8 cellular contexts compared by ENCODE assay signal in the genomic region with DNA sequence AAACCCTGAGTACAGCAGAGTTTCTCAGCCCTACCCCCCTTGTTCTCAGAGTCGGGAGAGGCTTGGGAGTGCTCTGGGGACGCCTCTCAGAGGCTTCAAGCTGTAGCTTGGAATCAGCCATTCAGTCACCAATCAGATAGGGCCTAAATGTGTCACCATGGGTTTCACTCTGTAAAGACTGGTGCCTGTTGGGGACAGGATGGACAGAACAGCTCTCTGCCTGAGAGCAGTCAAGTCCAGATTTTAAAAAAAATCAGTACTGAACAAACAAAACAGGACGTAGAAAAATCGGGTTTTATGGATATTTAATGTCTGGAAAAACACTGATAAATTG. TPM values are rescaled to one million over a fixed set of nuclear protein-coding genes. Genes with fewer than 3 reads are reported as not detected.
DNase-seq lines count a peak whose midpoint lies in the region; ATAC-seq, FAIRE-seq and TF ChIP-seq lines count a peak whose summit lies in the region.

No MANE protein-coding gene starts in this region.

- no peak for TF ChIP-seq EP300 in GM12878 (IDR thresholded peaks at IDR 0.05; ENCODE audit: borderline replicate concordance in 1 of 2, control insufficient read depth in 1 of 2, low read depth in 2 of 2, low read length in 2 of 2)

- peak overlapping the region; percentile 84 for H3K27ac Mint-ChIP-seq in memory B cell

- H3K27me3 ChIP-seq in GM12878 (replicated peaks in 1 of 2; ENCODE audit: control insufficient read depth in 2 of 2, insufficient read depth in 2 of 2, low read length in 1 of 2), result no peaks in the 10 kb centered on the region
- no peaks in the 10 kb centered on the region for H3K27me3 ChIP-seq in uterus

- RAD21 ChIA-PET in GM12878 (lab: Charles Lee; ENCODE audit: unreplicated experiment), result interaction anchor here (1.0 kb wide), 1 partner anchor 8 kb away, joined by 3 read pairs; no protein-coding TSS in a partner anchor

- H3K4me1 Mint-ChIP-seq in memory B cell, result peaks cover 30% of the 10 kb centered on the region

- POLR2A ChIA-PET in GM12878 (lab: Charles Lee), result interaction anchor here (0.5 kb wide), 1 partner anchor 181 kb away, joined by 4 read pairs; no protein-coding TSS in a partner anchor

- peak overlapping the region; percentile 99 for H3K9ac ChIP-seq in GM12878 (ENCODE audit: control insufficient read depth, insufficient read depth, low read length)

- TF ChIP-seq CTCF in GM12878 (IDR thresholded peaks at IDR 0.05 in 2 of 3, conservative IDR thresholded peaks at IDR 0.05 in 1 of 3; ENCODE audit: control insufficient read depth in 2 of 3, extremely low read depth in 1 of 3, insufficient read depth in 1 of 3, low read depth in 3 of 3, low read length in 3 of 3) (no peak), uterus (IDR thresholded peaks at IDR 0.05) (no peak)

- ATAC-seq in GM12878 (peak; percentile 56), memory B cell (ENCODE audit: low read depth) (no peak)

- WGBS in GM12878 (ENCODE audit: insufficient coverage, insufficient replicate concordance, low lambda C conversion rate, missing lambda C conversion rate), result 15% methylated on average over 4 of the region's 4 CpGs

- FAIRE-seq in GM12878 (lab: Jason Lieb, UNC), result no peak

- H2AFZ ChIP-seq in GM12878 (ENCODE audit: control insufficient read depth, low read depth, low read length), result no peak overlapping the region

- H3K4me2 ChIP-seq in GM12878 (ENCODE audit: control insufficient read depth, insufficient read depth), result peak overlapping the region; percentile 96

- peaks cover 17% of the 10 kb centered on the region for H3K36me3 Mint-ChIP-seq in memory B cell

- intact Hi-C loops in GM12878 (cut with micrococcal nuclease; ENCODE audit: unreplicated experiment), result loop anchor here (5.0 to 10.0 kb wide), 3 partner anchors 68 to 517 kb away; partner anchors contain the start of gene PPFIA1
- intact Hi-C loops in uterus (cut with DNase I; ENCODE audit: low total_unique reads), result no loop called here

- SMC1A ChIA-PET in GM12878 (lab: Charles Lee; ENCODE audit: uncharacterized antibody, unreplicated experiment), result interaction anchor here (1.0 to 1.2 kb wide), 2 partner anchors 8 to 99 kb away, joined by 3 to 4 read pairs; no protein-coding TSS in a partner anchor

- H3K27ac ChIP-seq in GM12878 (ENCODE audit: control insufficient read depth, insufficient read depth) (peak overlapping the region; percentile 88), uterus (peak overlapping the region; percentile 78 to 87)

- H3K36me3 ChIP-seq in GM12878 (ENCODE audit: control insufficient read depth in 2 of 2, insufficient read depth in 2 of 2, low read length in 1 of 2) (peaks cover 7 to 13% of the 10 kb centered on the region in 2 experiments), uterus (no peaks in the 10 kb centered on the region)

- peak; percentile 21 for DNase-seq in stimulated activated CD4-positive, alpha-beta T cell treated with anti-CD3 and anti-CD28 coated beads, Interleukin-15, amount 100 ng/mL, for 24 hours
- DNase-seq in stimulated activated CD4-positive, alpha-beta T cell treated with anti-CD3 and anti-CD28 coated beads, Interleukin-12 subunit alpha, Interleukin-12 subunit beta, amount 100 ng/mL, for 4 hours, result no peak
- no peak for DNase-seq in GM12878 (ENCODE audit: low read depth, low spot score)
- DNase-seq in memory B cell (ENCODE audit: low spot score in 2 of 2), result no peak
- no peak for DNase-seq in uterus
- DNase-seq in NCI-H526 treated with DMSO at 0.1 percent for 48 hours (lab: John Stamatoyannopoulos, UW), result no peak
- DNase-seq in HT-29 (ENCODE audit: low spot score), result no peak
- DNase-seq in NOMO-1 treated with dmso at 0.1 percent for 144 hours (lab: John Stamatoyannopoulos, UW; ENCODE audit: unreplicated experiment), result no peak

- no peaks in the 10 kb centered on the region for H3K27me3 Mint-ChIP-seq in memory B cell

- CTCF ChIA-PET in GM12878 (lab: Yijun Ruan, JAX), result interaction anchor here (0.9 to 2.1 kb wide), 5 partner anchors 8 to 293 kb away, joined by 3 to 8 read pairs (median 5); no protein-coding TSS in a partner anchor

- in situ Hi-C loops in GM12878 (cut with MboI), result no loop called here

- no TSS peak for BruUV-seq in GM12878 (replicated peaks; lab: Mats Ljungman, UMichigan)

- TF ChIP-seq POLR2A in GM12878 (IDR thresholded peaks at IDR 0.05; ENCODE audit: low read depth, low read length) (no peak), uterus (IDR thresholded peaks at IDR 0.05) (no peak)

- peaks cover 6% of the 10 kb centered on the region; the same call in 1 of the 2 replicates for H4K20me1 ChIP-seq in GM12878 (ENCODE audit: control insufficient read depth, insufficient read depth)

- peak overlapping the region; percentile 82 for H3K4me3 ChIP-seq in GM12878
- H3K4me3 ChIP-seq in uterus, result peak overlapping the region; percentile 66 to 90

- H3K9me3 ChIP-seq in GM12878 (replicated peaks; ENCODE audit: control insufficient read depth, insufficient read depth, low read length) (no peaks in the 10 kb centered on the region), uterus (no peaks in the 10 kb centered on the region)

- H3K4me3 Mint-ChIP-seq in memory B cell, result peak overlapping the region; percentile 91

- no peak for TF ChIP-seq RAD21 in GM12878 (IDR thresholded peaks at IDR 0.05; ENCODE audit: insufficient read depth, low read depth, low read length)

- H3K4me1 ChIP-seq in GM12878 (ENCODE audit: control insufficient read depth, insufficient read depth, low read length) (peaks cover 12% of the 10 kb centered on the region), uterus (peaks cover 0 to 18% of the 10 kb centered on the region in 2 donors)

- peaks cover 27% of the 10 kb centered on the region for H3K79me2 ChIP-seq in GM12878 (ENCODE audit: control insufficient read depth, insufficient read depth, low read length)

- H3K9me3 Mint-ChIP-seq in memory B cell, result no peaks in the 10 kb centered on the region

TF ChIP-seq in GM12878, 131 proteins besides CTCF, POLR2A, EP300 and RAD21 (continues in another document):
- no peak for TF ChIP-seq HDGF (IDR thresholded peaks at IDR 0.05)
- TF ChIP-seq PBX3 (IDR thresholded peaks at IDR 0.05; ENCODE audit: insufficient replicate concordance, low read depth, low read length), result no peak
- no peak for TF ChIP-seq ASH2L (IDR thresholded peaks at IDR 0.05; ENCODE audit: borderline replicate concordance, low read depth)
- TF ChIP-seq CBX3 (IDR thresholded peaks at IDR 0.05; ENCODE audit: borderline replicate concordance, low read depth), result no peak
- no peak for TF ChIP-seq CHD1 (IDR thresholded peaks at IDR 0.05; ENCODE audit: low read depth, low read length)
- TF ChIP-seq BCL11A (IDR thresholded peaks at IDR 0.05; ENCODE audit: low read depth, low read length), result no peak
- no peak for TF ChIP-seq STAT3 (IDR thresholded peaks at IDR 0.05; ENCODE audit: low read depth, low read length)
- TF ChIP-seq RFX5 (IDR thresholded peaks at IDR 0.05; ENCODE audit: low read depth, low read length), result no peak
- TF ChIP-seq BRCA1 (IDR thresholded peaks at IDR 0.05; ENCODE audit: low read depth, low read length), result no peak
- TF ChIP-seq E2F8 (IDR thresholded peaks at IDR 0.05; ENCODE audit: low read depth, partially characterized antibody), result no peak

RNA-seq across cellular contexts. Expression of gene FADD, which starts 1.3 kb away (rescaled TPM):
- 15.8 and 18.2 TPM in 2 replicates for total RNA-seq in GM12878 (2013; cell fraction: nucleolus; rRNA removed)
- total RNA-seq in GM12878 (2014; rRNA removed) (20.7 and 21.9 TPM in 2 replicates), GM12878 (2014; rRNA removed; fragmentation: Illumina TruSeq; extraction: Trizol) (18.8 and 21.2 TPM in 2 replicates), GM12878 (2021) (31.2 and 32.7 TPM in 2 replicates), uterus (10 to 100 TPM; 11.5 to 34.6 (median 19.2) TPM)
- polyA plus RNA-seq in GM12878 (2011; ENCODE audit: low read depth), result 10.8 TPM
- polyA plus RNA-seq in GM12878 (2011; rRNA removed) (16.2 and 21.8 TPM in 2 replicates), GM12878 (2014; fragmentation: Illumina TruSeq; extraction: Trizol) (12.4 and 18.7 TPM in 2 replicates), GM12878 (2014; fragmentation: Nextera tagmentation; extraction: Ambion mirVana) (under 1 TPM; 0.32 to 0.88 TPM), GM12878 (2014; rRNA removed) (36.8 and 43.1 TPM in 2 replicates), GM12878 (2016; fragmentation: Nextera tagmentation; extraction: Ambion mirVana) (10 to 100 TPM; 35.8 to 38.7 TPM)
- 20.2 and 26.4 TPM in 2 replicates for polyA plus RNA-seq in GM12878 (2011; cell fraction: cytosol; rRNA removed)
- polyA plus RNA-seq in GM12878 (2011; cell fraction: nucleus; rRNA removed), result 13.0 and 14.5 TPM in 2 replicates
- 13.6 and 18.2 TPM in 2 replicates for polyA plus RNA-seq in GM12878 (2012)
- polyA minus RNA-seq in GM12878 (2011; rRNA and poly(A)+ RNA removed), result 18.1 and 24.3 TPM in 2 replicates
- polyA minus RNA-seq in GM12878 (2011; cell fraction: cytosol; rRNA and poly(A)+ RNA removed), result 7.9 and 8.4 TPM in 2 replicates
- polyA minus RNA-seq in GM12878 (2011; cell fraction: nucleus; rRNA and poly(A)+ RNA removed), result 13.2 and 18.3 TPM in 2 replicates
- total RNA-seq in HT-29 (2014; rRNA removed; shearing (Covaris generic)), result 105 and 106 TPM in 2 replicates
